In the genomic region with DNA sequence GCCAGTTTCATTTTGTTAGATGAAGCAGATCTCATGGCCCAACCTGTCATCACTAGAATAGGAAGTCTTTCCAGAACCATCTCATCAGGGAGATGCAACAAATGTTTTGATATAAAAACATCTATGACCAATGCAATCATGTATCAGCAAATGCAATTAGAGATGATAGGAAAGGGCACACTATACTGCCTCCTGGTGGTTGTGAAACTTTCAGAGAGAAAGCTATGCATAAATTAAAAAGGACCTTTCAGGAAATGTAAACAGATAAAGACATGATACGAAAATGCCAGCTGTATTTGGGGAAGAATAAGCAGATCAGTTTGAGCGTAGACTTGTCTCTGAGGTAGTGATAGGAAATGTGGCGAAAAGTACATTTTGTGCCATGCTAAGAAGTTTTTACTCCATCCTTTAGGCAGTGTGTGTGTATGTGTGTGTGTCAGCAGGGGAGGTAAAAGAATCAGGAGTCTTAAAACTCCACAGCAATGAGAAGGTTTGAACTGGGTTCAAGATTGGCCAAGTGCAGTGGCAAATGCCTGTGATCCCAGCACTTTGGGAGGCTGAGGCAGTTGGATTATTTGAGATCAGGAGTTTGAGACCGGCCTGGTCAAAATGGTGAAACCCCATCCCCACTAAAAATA, we compare ENCODE assay signal across 9 cellular contexts.
DNase-seq lines count a peak whose midpoint lies in the region; ATAC-seq and TF ChIP-seq lines count a peak whose summit lies in the region.
"Had no signal": no experiment of that assay in that cellular context is flagged by ENCODE, and none has a peak within 500 bp of the region (broad histone marks: within the 10 kb centered on the region; RNA-seq: fewer than 3 reads in every experiment).

No MANE protein-coding gene starts in this region.

- H3K27me3 ChIP-seq in left ventricle myocardium inferior (ENCODE audit: low read depth) (no peaks in the 10 kb centered on the region), right cardiac atrium (ENCODE audit: control insufficient read depth, insufficient read depth) (no peaks in the 10 kb centered on the region), adrenal gland (no peaks in the 10 kb centered on the region), mesendoderm (ENCODE audit: insufficient read depth, low read length, poor library complexity) (no peaks in the 10 kb centered on the region), upper lobe of left lung (no peaks in the 10 kb centered on the region)

- no peak overlapping the region for H3K9ac ChIP-seq in mesendoderm (ENCODE audit: low read length)

- H3K18ac ChIP-seq in mesendoderm (ENCODE audit: low read length), result no peak overlapping the region

- H3K27ac ChIP-seq in left ventricle myocardium inferior (replicated peaks) (no peak overlapping the region), right cardiac atrium (ENCODE audit: low read length) (no peak overlapping the region), adrenal gland (no peak overlapping the region), mesendoderm (ENCODE audit: low read depth, low read length) (no peak overlapping the region), upper lobe of left lung (no peak overlapping the region)

- no peak overlapping the region for H3K4me2 ChIP-seq in mesendoderm (ENCODE audit: low read length)

- no peak overlapping the region for H4K8ac ChIP-seq in mesendoderm (ENCODE audit: low read depth, low read length)

- H2AK5ac ChIP-seq in mesendoderm (ENCODE audit: low read length), result no peak overlapping the region

- ATAC-seq in right cardiac atrium (no peak), HG03565 (IDR thresholded peaks at IDR 0.05; ENCODE audit: unreplicated experiment) (peak; percentile 68), upper lobe of left lung (ENCODE audit: low FRiP score in 2 of 2) (no peak)

- 57% methylated on average over 4 of the region's 4 CpGs for WGBS in right cardiac atrium
- WGBS in adrenal gland, 4 donors, result 56 to 68% (median 65%) methylated on average over 4 of the region's 4 CpGs
- no CpG with 5 or more reads among the region's 4 CpGs for WGBS in mesendoderm (ENCODE audit: extremely low coverage, insufficient coverage, low lambda C conversion rate)
- 47 to 59% methylated on average over 4 of the region's 4 CpGs for WGBS in upper lobe of left lung, 2 donors

- H3K9me3 ChIP-seq in left ventricle myocardium inferior (replicated peaks), result no peaks in the 10 kb centered on the region
- H3K9me3 ChIP-seq in right cardiac atrium (ENCODE audit: control insufficient read depth, low read length), result no peaks in the 10 kb centered on the region
- H3K9me3 ChIP-seq in adrenal gland (replicated peaks in 1 of 3), result no peaks in the 10 kb centered on the region
- H3K9me3 ChIP-seq in upper lobe of left lung, result no peaks in the 10 kb centered on the region

- no peak overlapping the region for H3K56ac ChIP-seq in mesendoderm (ENCODE audit: low read length)

- H3K4me3 ChIP-seq in left ventricle myocardium inferior (no peak overlapping the region), right cardiac atrium (ENCODE audit: low read length) (no peak overlapping the region), adrenal gland (no peak overlapping the region), mesendoderm (ENCODE audit: low read length) (no peak overlapping the region), upper lobe of left lung (no peak overlapping the region)

- no peaks in the 10 kb centered on the region for H3K36me3 ChIP-seq in left ventricle myocardium inferior
- no peaks in the 10 kb centered on the region for H3K36me3 ChIP-seq in adrenal gland (replicated peaks in 1 of 2)
- H3K36me3 ChIP-seq in mesendoderm (ENCODE audit: control insufficient read depth, insufficient read depth, low read length), result no peaks in the 10 kb centered on the region
- H3K36me3 ChIP-seq in upper lobe of left lung, result no peaks in the 10 kb centered on the region

- H3K4me1 ChIP-seq in left ventricle myocardium inferior, result no peaks in the 10 kb centered on the region
- H3K4me1 ChIP-seq in right cardiac atrium (ENCODE audit: control insufficient read depth, insufficient read depth, low read length), result no peaks in the 10 kb centered on the region
- H3K4me1 ChIP-seq in adrenal gland (replicated peaks in 1 of 2), result no peaks in the 10 kb centered on the region
- no peaks in the 10 kb centered on the region for H3K4me1 ChIP-seq in mesendoderm (ENCODE audit: control insufficient read depth, low read depth, low read length)
- H3K4me1 ChIP-seq in upper lobe of left lung, result no peaks in the 10 kb centered on the region

- no peak overlapping the region for H3K23ac ChIP-seq in mesendoderm (ENCODE audit: low read length)

- no peak overlapping the region for H2BK5ac ChIP-seq in mesendoderm (ENCODE audit: low read length)

- TF ChIP-seq POLR2A in adrenal gland (IDR thresholded peaks at IDR 0.05) (no peak), upper lobe of left lung (IDR thresholded peaks at IDR 0.05) (no peak)

- H2BK120ac ChIP-seq in mesendoderm (ENCODE audit: low read depth, low read length), result no peak overlapping the region

- TF ChIP-seq EP300 in upper lobe of left lung (IDR thresholded peaks at IDR 0.05), result no peak

- H3K4ac ChIP-seq in mesendoderm (ENCODE audit: low read depth, low read length), result no peak overlapping the region

- no peak overlapping the region for H4K5ac ChIP-seq in mesendoderm (ENCODE audit: low read length)

- no peak overlapping the region for H2BK15ac ChIP-seq in mesendoderm (replicated peaks; ENCODE audit: low read depth)

- H3K79me1 ChIP-seq in mesendoderm (ENCODE audit: low read length), result no peaks in the 10 kb centered on the region

- DNase-seq in left ventricle myocardium inferior (no peak), right cardiac atrium (no peak), adrenal gland (peak in 4 of 7 donors; percentile 18 to 36 (median 24)), mesendoderm (peak; percentile 60), NK-92 (lab: John Stamatoyannopoulos, UW; ENCODE audit: unreplicated experiment) (no peak), upper lobe of left lung (no peak), DMS79 treated with DMSO at 0.1 percent for 48 hours (lab: John Stamatoyannopoulos, UW) (no peak)
- DNase-seq: activated naive CD8-positive, alpha-beta T cell treated with anti-CD3 and anti-CD28 coated beads, Interleukin-2, amount 10 ng/mL, durations not matched to agents 7 days and 5 days had no signal

- no peaks in the 10 kb centered on the region for H3K79me2 ChIP-seq in mesendoderm (ENCODE audit: control insufficient read depth, insufficient read depth, low read length)

- TF ChIP-seq CTCF in left ventricle myocardium inferior (IDR thresholded peaks at IDR 0.05; ENCODE audit: borderline replicate concordance) (peak; percentile 61), adrenal gland (IDR thresholded peaks at IDR 0.05) (peak; percentile 49 to 60 (median 56)), upper lobe of left lung (IDR thresholded peaks at IDR 0.05) (peak in 3 of 6 experiments; percentile 39 to 52 (median 51))

- intact Hi-C loops in left ventricle myocardium inferior (cut with micrococcal nuclease), result no loop called here
- intact Hi-C loops in right cardiac atrium (cut with DNase I), result loop anchor here in 3 of 4 donors (5.0 kb wide), 2 partner anchors 373 to 378 kb away; no protein-coding TSS in a partner anchor
- intact Hi-C loops in adrenal gland (cut with DNase I), result loop anchor here in 1 of 2 donors (10.0 kb wide), 1 partner anchor 421 kb away; no protein-coding TSS in a partner anchor

Comparison
In these comparisons a context has a peak if more than half of its experiments do, and no peak if none do; other contexts are left out.
1. DNase-seq: peak in adrenal gland (4 of 7) and mesendoderm (single experiment); none in left ventricle myocardium inferior (single experiment), right cardiac atrium (0 of 3), NK-92 (single experiment), upper lobe of left lung (0 of 2) and DMS79 treated with DMSO at 0.1 percent for 48 hours (single experiment).